In the genomic region with DNA sequence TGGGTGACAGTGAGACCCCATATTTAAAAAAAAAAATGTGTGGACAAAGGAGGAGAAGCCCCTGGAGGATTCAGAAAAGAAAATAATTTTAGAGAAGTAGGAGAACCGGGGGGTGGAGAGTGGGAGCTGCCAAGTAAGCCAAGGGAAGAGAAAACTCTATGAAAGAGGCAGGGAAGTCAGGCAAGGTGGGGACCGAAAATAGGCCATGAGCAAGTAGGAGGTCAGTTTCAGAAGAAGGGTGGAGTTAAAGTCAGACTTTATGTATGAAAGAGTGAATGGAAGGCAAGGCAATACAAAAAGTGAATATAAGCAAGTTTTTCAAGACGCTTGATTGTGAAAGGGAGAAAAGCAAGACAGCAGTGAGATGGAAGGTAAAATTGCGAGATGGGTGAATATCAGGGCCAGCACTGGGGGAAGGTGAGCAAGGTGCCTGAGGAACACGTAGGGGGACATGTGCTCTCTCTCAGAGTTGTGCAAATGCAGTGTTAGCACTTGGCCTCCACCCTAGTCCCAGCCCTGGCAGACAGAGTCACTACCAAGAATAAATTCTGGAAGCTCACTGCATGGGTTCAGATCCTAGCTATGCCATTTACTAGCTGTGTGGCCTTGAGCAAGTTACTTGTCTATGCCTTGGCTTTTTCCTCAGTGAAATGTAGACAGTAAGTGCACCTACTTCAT, we compare ENCODE assay signal across 28 cellular contexts. TPM values are rescaled to one million over a fixed set of nuclear protein-coding genes. Genes with fewer than 3 reads are reported as not detected.
DNase-seq lines count a peak whose midpoint lies in the region; ATAC-seq and TF ChIP-seq lines count a peak whose summit lies in the region.
"Had no signal": no experiment of that assay in that cellular context is flagged by ENCODE, and none has a peak within 500 bp of the region (broad histone marks: within the 10 kb centered on the region; RNA-seq: fewer than 3 reads in every experiment).

No MANE protein-coding gene starts in this region.

- H3K4me3 Mint-ChIP-seq in stimulated activated naive CD8-positive, alpha-beta T cell treated with anti-CD3 and anti-CD28 coated beads, Interleukin-15, Interleukin-2, amounts not matched to agents 100 ng/mL and 50 ng/mL, for 24 hours: no peak overlapping the region
- no peak overlapping the region for H3K4me3 Mint-ChIP-seq in stimulated activated naive CD8-positive, alpha-beta T cell treated with anti-CD3 and anti-CD28 coated beads, Interleukin-15, amount 100 ng/mL, for 72 hours
- no peak overlapping the region for H3K4me3 Mint-ChIP-seq in WTC11
- H3K4me3 Mint-ChIP-seq in natural killer cell treated with Interleukin-12 subunit alpha and Interleukin-12 subunit beta and Interleukin-15 and Interleukin-18, amount 100 ng/mL, for 72 hours: no peak overlapping the region
- H3K4me3 Mint-ChIP-seq: activated CD4-positive, alpha-beta T cell treated with anti-CD3 and anti-CD28 coated beads, Interleukin-2, amount 10 ng/mL, durations not matched to agents 7 days and 5 days; B cell; CD4-positive, alpha-beta memory T cell; nephron progenitor cell had no signal

- CTCF ChIA-PET in WTC11 (lab: Charles Lee): interaction anchor here (1.0 kb wide), 1 partner anchor 13 kb away, joined by 3 read pairs; no protein-coding TSS in a partner anchor

- ATAC-seq in stimulated activated naive CD8-positive, alpha-beta T cell treated with anti-CD3 and anti-CD28 coated beads, Interleukin-15, amount 100 ng/mL, for 72 hours: no peak
- ATAC-seq in WTC11 (no peak), foreskin keratinocyte (no peak), GM18873 (IDR thresholded peaks at IDR 0.05; ENCODE audit: low FRiP score, unreplicated experiment) (no peak), GM18502 (IDR thresholded peaks at IDR 0.05; ENCODE audit: poor library complexity, unreplicated experiment) (no peak)
- no peak for ATAC-seq in natural killer cell treated with Interleukin-12 subunit alpha and Interleukin-12 subunit beta and Interleukin-15 and Interleukin-18, amount 100 ng/mL, for 72 hours
- ATAC-seq: gastroesophageal sphincter had no signal

- H3K9me3 Mint-ChIP-seq in stimulated activated naive CD8-positive, alpha-beta T cell treated with anti-CD3 and anti-CD28 coated beads, Interleukin-15, Interleukin-2, amounts not matched to agents 100 ng/mL and 50 ng/mL, for 24 hours: no peaks in the 10 kb centered on the region
- no peaks in the 10 kb centered on the region for H3K9me3 Mint-ChIP-seq in stimulated activated naive CD8-positive, alpha-beta T cell treated with anti-CD3 and anti-CD28 coated beads, Interleukin-15, amount 100 ng/mL, for 72 hours
- H3K9me3 Mint-ChIP-seq in WTC11: no peaks in the 10 kb centered on the region
- H3K9me3 Mint-ChIP-seq in natural killer cell treated with Interleukin-12 subunit alpha and Interleukin-12 subunit beta and Interleukin-15 and Interleukin-18, amount 100 ng/mL, for 72 hours: no peaks in the 10 kb centered on the region
- H3K9me3 Mint-ChIP-seq: activated CD4-positive, alpha-beta T cell treated with anti-CD3 and anti-CD28 coated beads, Interleukin-2, amount 10 ng/mL, durations not matched to agents 7 days and 5 days; CD4-positive, alpha-beta memory T cell had no signal

- H3K27me3 ChIP-seq in foreskin keratinocyte: no peaks in the 10 kb centered on the region
- H3K27me3 ChIP-seq: brain microvascular endothelial cell, dorsolateral prefrontal cortex, gastroesophageal sphincter, stomach, tibial artery had no signal

- peak overlapping the region; percentile 17 for H3K27ac Mint-ChIP-seq in stimulated activated naive CD8-positive, alpha-beta T cell treated with anti-CD3 and anti-CD28 coated beads, Interleukin-15, Interleukin-2, amounts not matched to agents 100 ng/mL and 50 ng/mL, for 24 hours
- H3K27ac Mint-ChIP-seq in stimulated activated naive CD8-positive, alpha-beta T cell treated with anti-CD3 and anti-CD28 coated beads, Interleukin-15, amount 100 ng/mL, for 72 hours: peak overlapping the region in 1 of 2 donors; percentile 37
- H3K27ac Mint-ChIP-seq in WTC11: peak overlapping the region; percentile 55; the same call in 1 of the 2 replicates
- H3K27ac Mint-ChIP-seq in natural killer cell treated with Interleukin-12 subunit alpha and Interleukin-12 subunit beta and Interleukin-15 and Interleukin-18, amount 100 ng/mL, for 72 hours: no peak overlapping the region
- H3K27ac Mint-ChIP-seq: nephron progenitor cell had no signal

- DNase-seq in stimulated activated naive CD8-positive, alpha-beta T cell treated with anti-CD3 and anti-CD28 coated beads, Interleukin-15, amount 100 ng/mL, for 72 hours: no peak
- DNase-seq in WTC11 (ENCODE audit: low spot score) (no peak), foreskin keratinocyte (no peak), DMS153 (lab: John Stamatoyannopoulos, UW) (no peak)
- DNase-seq in natural killer cell treated with Interleukin-12 subunit alpha and Interleukin-12 subunit beta and Interleukin-15 and Interleukin-18, amount 100 ng/mL, for 72 hours (ENCODE audit: low spot score): no peak
- DNase-seq: activated CD4-positive, alpha-beta T cell treated with anti-CD3 and anti-CD28 coated beads, Interleukin-2, amount 10 ng/mL, durations not matched to agents 7 days and 5 days; activated naive CD4-positive, alpha-beta T cell treated with Interleukin-2 at 50 U/mL for 16 hours; activated T-cell treated with anti-CD3 and anti-CD28 coated beads, Interleukin-2, amount 50 U/mL, for 48 hours; CD4-positive, alpha-beta memory T cell; dorsolateral prefrontal cortex; KG1; NCI-H1417; NCI-H2029 treated with DMSO at 0.1 percent for 48 hours; NCI-H524; nephron progenitor cell; NK-92 treated with Interleukin-12 subunit alpha and Interleukin-12 subunit beta, amount 100 ng/mL, for 24 hours; PC-9; Right ventricle myocardium superior; stimulated activated CD4-positive, alpha-beta T cell treated with anti-CD3 and anti-CD28 coated beads, Interleukin-1b, Interleukin-23, amount 100 ng/mL, for 48 hours; stomach; SW 1271; tibial artery had no signal

- H3K27me3 Mint-ChIP-seq in stimulated activated naive CD8-positive, alpha-beta T cell treated with anti-CD3 and anti-CD28 coated beads, Interleukin-15, Interleukin-2, amounts not matched to agents 100 ng/mL and 50 ng/mL, for 24 hours: no peaks in the 10 kb centered on the region
- H3K27me3 Mint-ChIP-seq in stimulated activated naive CD8-positive, alpha-beta T cell treated with anti-CD3 and anti-CD28 coated beads, Interleukin-15, amount 100 ng/mL, for 72 hours: no peaks in the 10 kb centered on the region
- H3K27me3 Mint-ChIP-seq in WTC11 (ENCODE audit: low read depth): no peaks in the 10 kb centered on the region
- H3K27me3 Mint-ChIP-seq in natural killer cell treated with Interleukin-12 subunit alpha and Interleukin-12 subunit beta and Interleukin-15 and Interleukin-18, amount 100 ng/mL, for 72 hours: no peaks in the 10 kb centered on the region
- H3K27me3 Mint-ChIP-seq: activated CD4-positive, alpha-beta T cell treated with anti-CD3 and anti-CD28 coated beads, Interleukin-2, amount 10 ng/mL, durations not matched to agents 7 days and 5 days; B cell; CD4-positive, alpha-beta memory T cell had no signal

- H3K27ac ChIP-seq in foreskin keratinocyte: peak overlapping the region; percentile 70
- H3K27ac ChIP-seq: brain microvascular endothelial cell, dorsolateral prefrontal cortex, gastroesophageal sphincter, PC-9, stomach, tibial artery had no signal

- peaks cover 39% of the 10 kb centered on the region for H3K4me1 ChIP-seq in foreskin keratinocyte
- H3K4me1 ChIP-seq: tibial artery had no signal

- TF ChIP-seq CTCF in WTC11 (IDR thresholded peaks at IDR 0.05) (no peak), foreskin keratinocyte (conservative IDR thresholded peaks at IDR 0.05) (no peak)

- H3K4me1 Mint-ChIP-seq in stimulated activated naive CD8-positive, alpha-beta T cell treated with anti-CD3 and anti-CD28 coated beads, Interleukin-15, Interleukin-2, amounts not matched to agents 100 ng/mL and 50 ng/mL, for 24 hours (ENCODE audit: low read depth): peaks cover 31% of the 10 kb centered on the region
- no peaks in the 10 kb centered on the region for H3K4me1 Mint-ChIP-seq in stimulated activated naive CD8-positive, alpha-beta T cell treated with anti-CD3 and anti-CD28 coated beads, Interleukin-15, amount 100 ng/mL, for 72 hours
- H3K4me1 Mint-ChIP-seq in WTC11: no peaks in the 10 kb centered on the region
- H3K4me1 Mint-ChIP-seq in natural killer cell treated with Interleukin-12 subunit alpha and Interleukin-12 subunit beta and Interleukin-15 and Interleukin-18, amount 100 ng/mL, for 72 hours (ENCODE audit: low read depth in 2 of 2): peaks cover 0 to 3% of the 10 kb centered on the region in 2 donors
- H3K4me1 Mint-ChIP-seq: activated CD4-positive, alpha-beta T cell treated with anti-CD3 and anti-CD28 coated beads, Interleukin-2, amount 10 ng/mL, durations not matched to agents 7 days and 5 days; nephron progenitor cell had no signal

- POLR2A ChIA-PET in WTC11 (lab: Charles Lee): no interaction called here

- H3K36me3 Mint-ChIP-seq in stimulated activated naive CD8-positive, alpha-beta T cell treated with anti-CD3 and anti-CD28 coated beads, Interleukin-15, Interleukin-2, amounts not matched to agents 100 ng/mL and 50 ng/mL, for 24 hours (ENCODE audit: low read depth): peaks cover 30% of the 10 kb centered on the region
- peaks cover 7% of the 10 kb centered on the region; the same call in 1 of the 2 replicates for H3K36me3 Mint-ChIP-seq in WTC11
- peaks cover 13% of the 10 kb centered on the region for H3K36me3 Mint-ChIP-seq in natural killer cell treated with Interleukin-12 subunit alpha and Interleukin-12 subunit beta and Interleukin-15 and Interleukin-18, amount 100 ng/mL, for 72 hours

TF ChIP-seq in WTC11, 78 proteins besides CTCF, POLR2A, EP300 and RAD21 (continues in another document):
- TF ChIP-seq IRF2 (CRISPR knock-in tag; IDR thresholded peaks at IDR 0.05; ENCODE audit: borderline replicate concordance, low read depth): no peak
- TF ChIP-seq NR1H2 (CRISPR knock-in tag; IDR thresholded peaks at IDR 0.05): no peak
- TF ChIP-seq CBFB (CRISPR knock-in tag; IDR thresholded peaks at IDR 0.05; ENCODE audit: low read depth): no peak

RNA-seq across cellular contexts. Expression of gene XRRA1, which starts 6.7 kb away (rescaled TPM):
- total RNA-seq in WTC11 (2021): 10.0 to 12.2 TPM (median 10.4 TPM) in 3 replicates
- total RNA-seq in foreskin keratinocyte: 12.3 and 16.3 TPM in 2 replicates
- polyA plus RNA-seq in foreskin keratinocyte: 3.3 and 6.3 TPM in 2 replicates
- total RNA-seq in natural killer cell treated with Interleukin-12 subunit alpha and Interleukin-12 subunit beta and Interleukin-15 and Interleukin-18, amount 100 ng/mL, for 72 hours: 10 to 100 TPM; 12.2 to 31.2 TPM

RNA-seq across cellular contexts. Expression of gene SPCS2, which starts 6.9 kb away (rescaled TPM):
- total RNA-seq in WTC11 (2021) (116 to 132 TPM (median 116 TPM) in 3 replicates), foreskin keratinocyte (81.9 and 85.4 TPM in 2 replicates)
- 211 and 216 TPM in 2 replicates for polyA plus RNA-seq in foreskin keratinocyte
- 100 to 1,000 TPM; 110 to 168 TPM for total RNA-seq in natural killer cell treated with Interleukin-12 subunit alpha and Interleukin-12 subunit beta and Interleukin-15 and Interleukin-18, amount 100 ng/mL, for 72 hours

RNA-seq across cellular contexts. Expression of gene NEU3, which starts 46.5 kb away (rescaled TPM):
- total RNA-seq in WTC11 (2021) (13.5 to 16.4 TPM (median 15.9 TPM) in 3 replicates), foreskin keratinocyte (6.9 and 7.4 TPM in 2 replicates)
- 1.8 and 2.9 TPM in 2 replicates for polyA plus RNA-seq in foreskin keratinocyte
- total RNA-seq in natural killer cell treated with Interleukin-12 subunit alpha and Interleukin-12 subunit beta and Interleukin-15 and Interleukin-18, amount 100 ng/mL, for 72 hours: 10 to 100 TPM; 17.8 to 35.0 TPM

Comparison
In these comparisons a context has a peak if more than half of its experiments do, and no peak if none do; other contexts are left out.
1. H3K27ac Mint-ChIP-seq: peak in stimulated activated naive CD8-positive, alpha-beta T cell treated with anti-CD3 and anti-CD28 coated beads, Interleukin-15, Interleukin-2, amounts not matched to agents 100 ng/mL and 50 ng/mL, for 24 hours (single experiment) and WTC11 (single experiment); none in natural killer cell treated with Interleukin-12 subunit alpha and Interleukin-12 subunit beta and Interleukin-15 and Interleukin-18, amount 100 ng/mL, for 72 hours (0 of 2).